In genomic region chr16:47719713-47720112, GRCh38 we compare ENCODE assay signal across 28 cellular contexts.
"Had no signal": no experiment of that assay in that cellular context is flagged by ENCODE, and none has a peak within 500 bp of the region (broad histone marks: within the 10 kb centered on the region; RNA-seq: fewer than 3 reads in every experiment).

No MANE protein-coding gene starts in this region.

- H2AFZ ChIP-seq: neural progenitor cell, parathyroid adenoma had no signal

- H3K4me3 Mint-ChIP-seq: natural killer cell; nephron; neural progenitor cell; stimulated activated naive B cell treated with anti-CD40 and anti-IgM and Interleukin-4, amounts not matched to agents 10 μg/mL and 1 μg/mL and 100 μg/mL, for 72 hours; stimulated activated naive CD8-positive, alpha-beta T cell treated with anti-CD3 and anti-CD28 coated beads, Interleukin-15, Interleukin-2, amounts not matched to agents 100 ng/mL and 50 ng/mL, for 24 hours had no signal

- H3K4me1 ChIP-seq: neural progenitor cell, parathyroid adenoma, psoas muscle, right lobe of liver, sigmoid colon, thyroid gland, tibial nerve, upper lobe of left lung, vagina had no signal

- H3K27ac Mint-ChIP-seq: natural killer cell; nephron; neural progenitor cell; progenitor cell of endocrine pancreas; stimulated activated naive B cell treated with anti-CD40 and anti-IgM and Interleukin-4, amounts not matched to agents 10 μg/mL and 1 μg/mL and 100 μg/mL, for 72 hours; stimulated activated naive CD8-positive, alpha-beta T cell treated with anti-CD3 and anti-CD28 coated beads, Interleukin-15, Interleukin-2, amounts not matched to agents 100 ng/mL and 50 ng/mL, for 24 hours had no signal

- H3K36me3 Mint-ChIP-seq: natural killer cell; neural progenitor cell; stimulated activated naive B cell treated with anti-CD40 and anti-IgM and Interleukin-4, amounts not matched to agents 10 μg/mL and 1 μg/mL and 100 μg/mL, for 72 hours had no signal

- FAIRE-seq: small intestine, urothelium cell line had no signal

- H3K79me2 ChIP-seq: parathyroid adenoma had no signal

- ATAC-seq: natural killer cell; psoas muscle; right cardiac atrium; right lobe of liver; stimulated activated naive B cell treated with anti-CD40 and anti-IgM and Interleukin-4, amounts not matched to agents 10 μg/mL and 1 μg/mL and 100 μg/mL, for 72 hours had no signal

- H3K4me2 ChIP-seq: neural progenitor cell had no signal

- H3K4me1 Mint-ChIP-seq: natural killer cell; nephron; stimulated activated naive B cell treated with anti-CD40 and anti-IgM and Interleukin-4, amounts not matched to agents 10 μg/mL and 1 μg/mL and 100 μg/mL, for 72 hours had no signal

- H3K9ac ChIP-seq: neural progenitor cell, parathyroid adenoma had no signal

- H3K27me3 ChIP-seq: neural progenitor cell, ovary, right lobe of liver, sigmoid colon, stomach, thyroid gland, tibial nerve, upper lobe of left lung, vagina had no signal

- H3K36me3 ChIP-seq: neural progenitor cell, ovary, right lobe of liver, sigmoid colon, stomach, thoracic aorta, thyroid gland, tibial nerve, upper lobe of left lung, vagina had no signal

- H3K9me3 ChIP-seq: ovary, psoas muscle, right lobe of liver, sigmoid colon, stomach, thoracic aorta, thyroid gland, tibial nerve, upper lobe of left lung, vagina had no signal

- DNase-seq: natural killer cell; occipital lobe; ovary; posterior cingulate gyrus; psoas muscle; right cardiac atrium; right lobe of liver; sigmoid colon; small intestine; stimulated activated CD4-positive, alpha-beta T cell treated with anti-CD3 and anti-CD28 coated beads, Interleukin-15, amount 100 ng/mL, for 24 hours; stimulated activated CD4-positive, alpha-beta T cell treated with anti-CD3 and anti-CD28 coated beads, Interleukin-2, amount 100 ng/mL, for 24 hours; stimulated activated CD4-positive, alpha-beta T cell treated with anti-CD3 and anti-CD28 coated beads, Interleukin-2, amount 100 ng/mL, for 48 hours; stimulated activated CD4-positive, alpha-beta T cell treated with anti-CD3 and anti-CD28 coated beads, Interleukin-4, amount 100 ng/mL, for 24 hours; stimulated activated naive B cell treated with anti-CD40 and anti-IgM and Interleukin-4, amounts not matched to agents 10 μg/mL and 1 μg/mL and 100 μg/mL, for 72 hours; stimulated activated naive CD4-positive, alpha-beta T cell treated with Interleukin-2 at 50 U/mL for 16 hours; stomach; thyroid gland; trophoblast cell; upper lobe of left lung had no signal

- H3K9me3 Mint-ChIP-seq: natural killer cell; nephron; neural progenitor cell; stimulated activated naive B cell treated with anti-CD40 and anti-IgM and Interleukin-4, amounts not matched to agents 10 μg/mL and 1 μg/mL and 100 μg/mL, for 72 hours; stimulated activated naive CD8-positive, alpha-beta T cell treated with anti-CD3 and anti-CD28 coated beads, Interleukin-15, Interleukin-2, amounts not matched to agents 100 ng/mL and 50 ng/mL, for 24 hours had no signal

- H3K4me3 ChIP-seq: neural progenitor cell, ovary, psoas muscle, right lobe of liver, sigmoid colon, stomach, thoracic aorta, thyroid gland, tibial nerve, upper lobe of left lung, vagina had no signal

- H3K27ac ChIP-seq: neural progenitor cell, ovary, parathyroid adenoma, psoas muscle, right lobe of liver, sigmoid colon, stomach, thoracic aorta, thyroid gland, tibial nerve, upper lobe of left lung, vagina had no signal
